In genomic region chr21:36461918-36462486, GRCh38 we compare ENCODE assay signal across 29 cellular contexts. TPM values are rescaled to one million over a fixed set of nuclear protein-coding genes. Genes with fewer than 3 reads are reported as not detected.
A peak's percentile ranks its signal among the peaks of the same experiment; 100 is the strongest.
DNase-seq lines count a peak whose midpoint lies in the region; ATAC-seq, FAIRE-seq and TF ChIP-seq lines count a peak whose summit lies in the region.
"Had no signal": no experiment of that assay in that cellular context is flagged by ENCODE, and none has a peak within 500 bp of the region (broad histone marks: within the 10 kb centered on the region; RNA-seq: fewer than 3 reads in every experiment).

No MANE protein-coding gene starts in this region.

- intact Hi-C loops in HepG2 (cut with micrococcal nuclease; ENCODE audit: unreplicated experiment) (no loop called here), colonic mucosa (cut with DNase I) (no loop called here), left colon (cut with DNase I, micrococcal nuclease) (no loop called here), transverse colon (cut with DNase I; ENCODE audit: low total_unique reads) (no loop called here)

- H3K27me3 ChIP-seq in liver (ENCODE audit: control insufficient read depth in 4 of 4, insufficient read depth in 4 of 4, low read length in 3 of 4) = no peaks in the 10 kb centered on the region
- no peaks in the 10 kb centered on the region for H3K27me3 ChIP-seq in HepG2 (ENCODE audit: control insufficient read depth in 1 of 2, insufficient read depth in 2 of 2, low read length in 2 of 2)
- no peaks in the 10 kb centered on the region for H3K27me3 ChIP-seq in colonic mucosa
- peaks cover 4% of the 10 kb centered on the region for H3K27me3 ChIP-seq in transverse colon
- H3K27me3 ChIP-seq: tibial artery had no signal

- TF ChIP-seq EP300 in HepG2 (IDR thresholded peaks at IDR 0.05; ENCODE audit: low read depth in 2 of 2, low read length in 2 of 2) = no peak
- TF ChIP-seq EP300 in HepG2 (CRISPR knock-in tag; IDR thresholded peaks at IDR 0.05; ENCODE audit: borderline replicate concordance) = no peak
- TF ChIP-seq EP300 in transverse colon (IDR thresholded peaks at IDR 0.05; ENCODE audit: low read depth) = no peak

- H2AFZ ChIP-seq in HepG2 (ENCODE audit: low read length) = no peak overlapping the region

- H3K27ac ChIP-seq in liver (ENCODE audit: low read depth in 1 of 2, low read length in 2 of 2) (peak overlapping the region; percentile 49 to 80), HepG2 (ENCODE audit: extremely low read length, insufficient read depth, low read length) (no peak overlapping the region), colonic mucosa (no peak overlapping the region), transverse colon (no peak overlapping the region)
- H3K27ac ChIP-seq: neutrophil, psoas muscle, skin epidermis, tibial artery had no signal

- no peaks in the 10 kb centered on the region for H3K79me2 ChIP-seq in HepG2 (ENCODE audit: insufficient read depth, low read length)

- no peak for TF ChIP-seq RAD21 in liver (IDR thresholded peaks at IDR 0.05)
- TF ChIP-seq RAD21 in HepG2 (CRISPR knock-in tag; IDR thresholded peaks at IDR 0.05) = no peak

- CTCF ChIA-PET in HepG2 (lab: Yijun Ruan, JAX; ENCODE audit: low intra/inter-chr PET ratio, low total read pairs) = no interaction called here

- 39% methylated on average over 14 of the region's 14 CpGs for WGBS in liver
- 62% methylated on average over 11 of the region's 14 CpGs for WGBS in HepG2 (ENCODE audit: low lambda C conversion rate)
- WGBS in transverse colon (ENCODE audit: low coverage in 1 of 2), 2 donors = 53% methylated on average over 14 of the region's 14 CpGs; no CpG with 5 or more reads in 1 of the 2 donors

- BruUV-seq in HepG2 (replicated peaks; lab: Mats Ljungman, UMichigan) = no TSS peak

- no peak for DNase-seq in HepG2 (ENCODE audit: low spot score)
- peak; percentile 69 for DNase-seq in colonic mucosa
- DNase-seq in left colon = peak; percentile 34 to 51
- peak; percentile 31 for DNase-seq in transverse colon
- no peak for DNase-seq in stimulated activated CD4-positive, alpha-beta T cell treated with anti-CD3 and anti-CD28 coated beads, Interleukin-12 subunit alpha, Interleukin-12 subunit beta, amount 100 ng/mL, for 4 hours
- no peak for DNase-seq in stimulated activated CD4-positive, alpha-beta T cell treated with anti-CD3 and anti-CD28 coated beads, Interleukin-15, amount 100 ng/mL, for 24 hours
- DNase-seq: activated CD4-positive, alpha-beta T cell treated with anti-CD3 and anti-CD28 coated beads for 36 hours; activated CD8-positive, alpha-beta memory T cell treated with anti-CD3 and anti-CD28 coated beads for 24 hours; activated gamma-delta T cell; CD8-positive, alpha-beta memory T cell; DND-41; glutamatergic neuron; KBM-7; NCI-H1436; NCI-H82; psoas muscle; stimulated activated CD4-positive, alpha-beta T cell treated with anti-CD3 and anti-CD28 coated beads, Interleukin-2, amount 100 ng/mL, for 24 hours had no signal

- no peak overlapping the region for H3K4me2 ChIP-seq in HepG2 (ENCODE audit: low read depth, low read length)

- H3K9ac ChIP-seq in liver (ENCODE audit: low read depth in 1 of 2, low read length in 2 of 2) (no peak overlapping the region), HepG2 (ENCODE audit: insufficient read depth, low read depth, low read length) (no peak overlapping the region), colonic mucosa (ENCODE audit: low read depth in 2 of 2, low read length in 2 of 2) (peak overlapping the region in 1 of 2 donors; percentile 23)

- POLR2A ChIA-PET in HepG2 (lab: Yijun Ruan, JAX) = no interaction called here

- H3K4me1 ChIP-seq in liver (ENCODE audit: control insufficient read depth in 4 of 4, insufficient read depth in 4 of 4, low read length in 3 of 4) (peaks cover 2 to 24% (median 15%) of the 10 kb centered on the region in 4 donors), HepG2 (ENCODE audit: insufficient read depth, low read length) (peaks cover 8% of the 10 kb centered on the region; the same call in 1 of the 2 replicates), colonic mucosa (no peaks in the 10 kb centered on the region), transverse colon (peaks cover 0 to 2% (median 0%) of the 10 kb centered on the region in 4 donors)
- H3K4me1 ChIP-seq: tibial artery had no signal

- no peak for FAIRE-seq in HepG2 (lab: Jason Lieb, UNC)
- FAIRE-seq: GM18507, H54, HTR-8/SVneo, islet of Langerhans had no signal

- no peak overlapping the region for H3K4me3 ChIP-seq in liver (ENCODE audit: low read depth in 1 of 3, low read length in 3 of 3)
- H3K4me3 ChIP-seq in HepG2 (replicated peaks in 1 of 3; ENCODE audit: insufficient read depth in 1 of 3, low read depth in 2 of 3, low read length in 3 of 3) = no peak overlapping the region
- no peak overlapping the region for H3K4me3 ChIP-seq in colonic mucosa
- H3K4me3 ChIP-seq in transverse colon = no peak overlapping the region
- H3K4me3 ChIP-seq: psoas muscle, skin epidermis, tibial artery had no signal

- TF ChIP-seq POLR2A in HepG2 (IDR thresholded peaks at IDR 0.05; ENCODE audit: insufficient read depth in 1 of 2, low read depth in 2 of 2, low read length in 2 of 2) (no peak), transverse colon (IDR thresholded peaks at IDR 0.05) (no peak)

- H4K20me1 ChIP-seq in HepG2 (ENCODE audit: insufficient read depth, low read length) = no peaks in the 10 kb centered on the region

- ATAC-seq in HepG2 (no peak), left colon (peak; percentile 96), HG02938 (IDR thresholded peaks at IDR 0.05; ENCODE audit: unreplicated experiment) (no peak)
- ATAC-seq: activated CD4-positive, alpha-beta T cell treated with anti-CD3 and anti-CD28 coated beads for 36 hours; psoas muscle had no signal

- no peaks in the 10 kb centered on the region for H3K36me3 ChIP-seq in liver (ENCODE audit: control insufficient read depth in 4 of 4, insufficient read depth in 3 of 4, low read depth in 1 of 4, low read length in 3 of 4)
- H3K36me3 ChIP-seq in HepG2 (replicated peaks in 1 of 2; ENCODE audit: control insufficient read depth in 1 of 2, insufficient read depth in 2 of 2, low read length in 2 of 2) = no peaks in the 10 kb centered on the region
- no peaks in the 10 kb centered on the region for H3K36me3 ChIP-seq in colonic mucosa
- H3K36me3 ChIP-seq in transverse colon = no peaks in the 10 kb centered on the region
- H3K36me3 ChIP-seq: neutrophil, tibial artery had no signal

- H3K9me3 ChIP-seq in liver (ENCODE audit: control insufficient read depth in 4 of 4, low read length in 3 of 4) (no peaks in the 10 kb centered on the region), HepG2 (ENCODE audit: low read length) (no peaks in the 10 kb centered on the region), colonic mucosa (no peaks in the 10 kb centered on the region), transverse colon (no peaks in the 10 kb centered on the region)
- H3K9me3 ChIP-seq: neutrophil, psoas muscle, tibial artery had no signal

- in situ Hi-C loops in HepG2 (cut with HindIII; ENCODE audit: extremely low pct_ligation_motif_present, low pct_unique_long_range_greater_than_20kb) (no loop called here), transverse colon (cut with MboI; ENCODE audit: low pct_ligation_motif_present in 1 of 4, low pct_unique_long_range_greater_than_20kb in 1 of 4, low sequenced_read_pairs in 3 of 4) (no loop called here)

- TF ChIP-seq CTCF in liver (IDR thresholded peaks at IDR 0.05; ENCODE audit: low read depth, low read length, missing input control) (no peak), HepG2 (CRISPR knock-in tag; IDR thresholded peaks at IDR 0.05) (no peak), colonic mucosa (IDR thresholded peaks at IDR 0.05) (no peak), transverse colon (IDR thresholded peaks at IDR 0.05) (peak in 2 of 5 experiments; percentile 20 to 33)

TF ChIP-seq in liver, 16 proteins besides CTCF, POLR2A, EP300 and RAD21 (continues in another document):
- peak in 1 of 2 donors; percentile 66 for TF ChIP-seq GABPA (IDR thresholded peaks at IDR 0.05 in 1 of 2, conservative IDR thresholded peaks at IDR 0.05 in 1 of 2)
- no peak for TF ChIP-seq TAF1 (conservative IDR thresholded peaks at IDR 0.05)
- no peak for TF ChIP-seq YY1 (IDR thresholded peaks at IDR 0.05)
- TF ChIP-seq RXRA (IDR thresholded peaks at IDR 0.05) = peak in 1 of 2 donors; percentile 63
- no peak for TF ChIP-seq NR2F2 (IDR thresholded peaks at IDR 0.05)

TF ChIP-seq in HepG2, 621 proteins besides CTCF, POLR2A, EP300 and RAD21 (continues in another document):
- no peak for TF ChIP-seq FIP1L1 (IDR thresholded peaks at IDR 0.05; ENCODE audit: borderline replicate concordance, insufficient read depth, low read depth, low read length)
- no peak for TF ChIP-seq SP140L (CRISPR knock-in tag; IDR thresholded peaks at IDR 0.05; ENCODE audit: borderline replicate concordance)
- TF ChIP-seq ZKSCAN1 (IDR thresholded peaks at IDR 0.05; ENCODE audit: low read length) = no peak
- TF ChIP-seq ZSCAN12 (CRISPR knock-in tag; IDR thresholded peaks at IDR 0.05) = no peak
- TF ChIP-seq HDAC2 (CRISPR knock-in tag; IDR thresholded peaks at IDR 0.05) = no peak

RNA-seq across cellular contexts. Expression of gene CLDN14, which starts 17.9 kb away (rescaled TPM):
- total RNA-seq in liver = 10 to 100 TPM; 13.6 to 19.4 TPM
- 10 to 100 TPM in 1 of 2 donors, 1 to 10 TPM in 1; 6.3 to 13.2 TPM for polyA plus RNA-seq in liver
- 0.77 and 1.1 TPM in 2 replicates for total RNA-seq in HepG2 (2016; rRNA removed; fragmentation: Illumina TruSeq; extraction: Trizol)
- total RNA-seq in HepG2 (2016; cell fraction: cytosol; rRNA removed; fragmentation: Illumina TruSeq; extraction: Trizol; ENCODE audit: low read depth) = 0.71 and 1.1 TPM in 2 replicates
- 0.85 and 1.2 TPM in 2 replicates for total RNA-seq in HepG2 (2016; cell fraction: insoluble cytoplasmic fraction; rRNA removed; fragmentation: Illumina TruSeq; extraction: Trizol)
- total RNA-seq in HepG2 (2016; cell fraction: membrane; rRNA removed; fragmentation: Illumina TruSeq; extraction: Trizol) = 1.3 and 1.5 TPM in 2 replicates
- 1.1 and 1.3 TPM in 2 replicates for total RNA-seq in HepG2 (2016; cell fraction: nucleus; rRNA removed; fragmentation: Illumina TruSeq; extraction: Trizol)
- 1.4 and 3.7 TPM in 2 replicates for polyA plus RNA-seq in HepG2 (2011; rRNA removed)
- 2.5 and 2.9 TPM in 2 replicates for polyA plus RNA-seq in HepG2 (2011; cell fraction: cytosol; rRNA removed)
- 4.2 and 6.3 TPM in 2 replicates for polyA plus RNA-seq in HepG2 (2011; cell fraction: nucleus; rRNA removed)
- polyA plus RNA-seq in HepG2 (2012) = 3.3 and 6.2 TPM in 2 replicates
- 0.24 and 0.27 TPM in 2 replicates for polyA plus RNA-seq in HepG2 (2016; cell fraction: cytosol; fragmentation: Illumina TruSeq; extraction: Trizol; ENCODE audit: low read depth)
- 0.56 and 0.57 TPM in 2 replicates for polyA plus RNA-seq in HepG2 (2016; cell fraction: insoluble cytoplasmic fraction; fragmentation: Illumina TruSeq; extraction: Trizol; ENCODE audit: low read depth)
- polyA plus RNA-seq in HepG2 (2016; cell fraction: membrane; fragmentation: Illumina TruSeq; extraction: Trizol; ENCODE audit: low read depth) = 0.61 and 0.64 TPM in 2 replicates
- 1.1 and 1.4 TPM in 2 replicates for polyA plus RNA-seq in HepG2 (2016; cell fraction: nucleus; fragmentation: Illumina TruSeq; extraction: Trizol; ENCODE audit: insufficient read depth, low read depth)
- polyA minus RNA-seq in HepG2 (2011; rRNA and poly(A)+ RNA removed; ENCODE audit: low replicate concordance) = 5.6 TPM in 1 of 2 replicates, not detected in the other
- polyA minus RNA-seq in HepG2 (2011; cell fraction: cytosol; rRNA and poly(A)+ RNA removed) = 1.1 and 2.0 TPM in 2 replicates
- 2.8 and 5.1 TPM in 2 replicates for polyA minus RNA-seq in HepG2 (2011; cell fraction: nucleus; rRNA and poly(A)+ RNA removed)
- total RNA-seq in colonic mucosa = under 1 TPM in 1 of 2 donors, not detected in 1; 0.17 TPM
- under 1 TPM; 0.20 to 0.37 TPM for total RNA-seq in left colon
- total RNA-seq in transverse colon = not detected
- total RNA-seq: A172; activated CD4-positive, alpha-beta T cell treated with anti-CD3 and anti-CD28 coated beads for 36 hours; CD8-positive, alpha-beta memory T cell; mesenteric fat pad; psoas muscle; T-helper 2 cell treated with Interferon-gamma antibody and Interleukin-4, amounts not matched to agents 100 ng/mL and 5 ng/mL, for 36 hours had no signal
- polyA plus RNA-seq: CD8-positive, alpha-beta memory T cell had no signal

Comparison
In these comparisons a context has a peak if more than half of its experiments do, and no peak if none do; other contexts are left out.
1. H3K27ac ChIP-seq: peak in liver (2 of 2); none in HepG2 (single experiment), colonic mucosa (single experiment) and transverse colon (0 of 4).
2. DNase-seq: peak in colonic mucosa (single experiment), left colon (2 of 2) and transverse colon (single experiment); none in HepG2 (single experiment), stimulated activated CD4-positive, alpha-beta T cell treated with anti-CD3 and anti-CD28 coated beads, Interleukin-12 subunit alpha, Interleukin-12 subunit beta, amount 100 ng/mL, for 4 hours (single experiment) and stimulated activated CD4-positive, alpha-beta T cell treated with anti-CD3 and anti-CD28 coated beads, Interleukin-15, amount 100 ng/mL, for 24 hours (single experiment).